8 cellular contexts compared by ENCODE assay signal in the genomic region with DNA sequence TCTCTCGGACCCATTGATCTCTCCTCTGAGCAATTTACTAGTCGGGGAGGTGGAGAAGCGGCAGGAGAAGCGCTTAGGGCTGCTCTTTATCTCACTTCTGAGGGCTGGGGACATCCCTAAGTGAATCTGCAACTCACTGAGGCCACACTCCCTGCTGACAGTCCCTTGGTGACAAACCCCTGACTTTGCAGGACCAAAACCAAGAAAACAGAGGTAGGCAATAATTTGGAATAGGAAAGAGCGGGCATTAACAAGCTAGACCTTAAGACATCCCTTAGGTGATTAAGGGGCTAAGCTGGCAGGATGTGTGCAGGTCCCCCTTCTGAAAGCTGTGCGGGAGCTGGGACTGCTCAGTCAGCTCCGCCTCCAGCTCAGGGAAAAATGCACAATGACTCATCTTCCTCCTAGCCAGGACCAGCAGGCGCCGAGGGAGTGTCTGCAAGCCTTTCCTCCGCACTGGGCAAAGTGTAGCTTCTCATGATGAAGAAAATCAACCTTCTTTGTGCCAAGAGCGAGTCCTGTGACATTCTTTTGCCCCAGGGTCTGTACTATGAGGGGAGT.
A peak's percentile ranks its signal among the peaks of the same experiment; 100 is the strongest.
DNase-seq lines count a peak whose midpoint lies in the region; ATAC-seq, FAIRE-seq and TF ChIP-seq lines count a peak whose summit lies in the region.

No MANE protein-coding gene starts in this region.

- DNase-seq in NCI-H2227 treated with DMSO at 0.1 percent for 48 hours (lab: John Stamatoyannopoulos, UW) (peak; percentile 63), GM12878 (ENCODE audit: low read depth, low spot score) (no peak), iPS-NIHi7 (ENCODE audit: extremely low spot score) (peak; percentile 84), NCI-H526 (lab: John Stamatoyannopoulos, UW) (no peak), cerebellar nuclear complex (lab: John Stamatoyannopoulos, UW) (no peak)
- DNase-seq in stimulated activated effector memory CD8-positive, alpha-beta T cell treated with anti-CD3 and anti-CD28 coated beads, Interleukin-12 subunit alpha, Interleukin-12 subunit beta, amount 100 ng/mL, for 72 hours (ENCODE audit: low spot score in 2 of 2) = no peak

- SMC1A ChIA-PET in GM12878 (lab: Charles Lee; ENCODE audit: uncharacterized antibody, unreplicated experiment) = interaction anchor here (0.6 kb wide), 1 partner anchor 44 kb away, joined by 3 read pairs; no protein-coding TSS in a partner anchor

- POLR2A ChIA-PET in GM12878 (lab: Charles Lee) = no interaction called here

- no peak for TF ChIP-seq EP300 in GM12878 (IDR thresholded peaks at IDR 0.05; ENCODE audit: borderline replicate concordance in 1 of 2, control insufficient read depth in 1 of 2, low read depth in 2 of 2, low read length in 2 of 2)

- H3K4me3 Mint-ChIP-seq in stimulated activated effector memory CD8-positive, alpha-beta T cell treated with anti-CD3 and anti-CD28 coated beads, Interleukin-12 subunit alpha, Interleukin-12 subunit beta, amount 100 ng/mL, for 72 hours = peak overlapping the region; percentile 39

- H3K36me3 ChIP-seq in ACC112 (ENCODE audit: insufficient read depth, low read length) = no peaks in the 10 kb centered on the region
- H3K36me3 ChIP-seq in GM12878 (ENCODE audit: control insufficient read depth in 2 of 2, insufficient read depth in 2 of 2, low read length in 1 of 2) = no peaks in the 10 kb centered on the region

- H3K9ac ChIP-seq in GM12878 (ENCODE audit: control insufficient read depth, insufficient read depth, low read length) = no peak overlapping the region

- no peak for FAIRE-seq in GM12878 (lab: Jason Lieb, UNC)

- peaks cover 5% of the 10 kb centered on the region for H3K4me1 ChIP-seq in ACC112 (ENCODE audit: control insufficient read depth, insufficient read depth, low read length, unreplicated experiment)
- H3K4me1 ChIP-seq in GM12878 (ENCODE audit: control insufficient read depth, insufficient read depth, low read length) = no peaks in the 10 kb centered on the region; the same call in 1 of the 2 replicates

- H4K20me1 ChIP-seq in GM12878 (ENCODE audit: control insufficient read depth, insufficient read depth) = no peaks in the 10 kb centered on the region; the same call in 1 of the 2 replicates

- H3K27ac ChIP-seq in ACC112 (ENCODE audit: low read depth, low read length) (no peak overlapping the region), GM12878 (ENCODE audit: control insufficient read depth, insufficient read depth) (no peak overlapping the region)

- H3K36me3 Mint-ChIP-seq in stimulated activated effector memory CD8-positive, alpha-beta T cell treated with anti-CD3 and anti-CD28 coated beads, Interleukin-12 subunit alpha, Interleukin-12 subunit beta, amount 100 ng/mL, for 72 hours = no peaks in the 10 kb centered on the region

- CTCF ChIA-PET in GM12878 (lab: Yijun Ruan, JAX) = no interaction called here

- no peak for TF ChIP-seq POLR2A in GM12878 (IDR thresholded peaks at IDR 0.05; ENCODE audit: low read depth, low read length)

- TF ChIP-seq RAD21 in GM12878 (IDR thresholded peaks at IDR 0.05; ENCODE audit: insufficient read depth, low read depth, low read length) = no peak

- H3K9me3 ChIP-seq in GM12878 (replicated peaks; ENCODE audit: control insufficient read depth, insufficient read depth, low read length) = no peaks in the 10 kb centered on the region

- intact Hi-C loops in GM12878 (cut with micrococcal nuclease; ENCODE audit: unreplicated experiment) = no loop called here

- no TSS peak for BruUV-seq in GM12878 (replicated peaks; lab: Mats Ljungman, UMichigan)

- peaks cover 23% of the 10 kb centered on the region; the same call in 1 of the 2 replicates for H3K27me3 ChIP-seq in ACC112 (ENCODE audit: insufficient read depth, low read length)
- H3K27me3 ChIP-seq in GM12878 (replicated peaks in 1 of 2; ENCODE audit: control insufficient read depth in 2 of 2, insufficient read depth in 2 of 2, low read length in 1 of 2) = peaks cover 0 to 3% of the 10 kb centered on the region in 2 experiments; a peak in 2 of 4 replicates

- H3K4me3 ChIP-seq in ACC112 (ENCODE audit: low read depth, low read length) (peak overlapping the region; percentile 16; the same call in 1 of the 2 replicates), GM12878 (no peak overlapping the region)

- no peaks in the 10 kb centered on the region for H3K79me2 ChIP-seq in ACC112 (ENCODE audit: control insufficient read depth, insufficient read depth, low read length, unreplicated experiment)
- no peaks in the 10 kb centered on the region for H3K79me2 ChIP-seq in GM12878 (ENCODE audit: control insufficient read depth, insufficient read depth, low read length)

- WGBS in GM12878 (ENCODE audit: insufficient coverage, insufficient replicate concordance, low lambda C conversion rate, missing lambda C conversion rate) = 5% methylated on average over 11 of the region's 11 CpGs

- in situ Hi-C loops in GM12878 (cut with MboI) = no loop called here

- H3K4me2 ChIP-seq in GM12878 (ENCODE audit: control insufficient read depth, insufficient read depth) = 0 out of 2 replicates have a peak overlapping the region, but pooled peaks have one; percentile 50

- H3K27ac Mint-ChIP-seq in stimulated activated effector memory CD8-positive, alpha-beta T cell treated with anti-CD3 and anti-CD28 coated beads, Interleukin-12 subunit alpha, Interleukin-12 subunit beta, amount 100 ng/mL, for 72 hours = no peak overlapping the region

- no peaks in the 10 kb centered on the region for H3K9me3 Mint-ChIP-seq in stimulated activated effector memory CD8-positive, alpha-beta T cell treated with anti-CD3 and anti-CD28 coated beads, Interleukin-12 subunit alpha, Interleukin-12 subunit beta, amount 100 ng/mL, for 72 hours

- ATAC-seq in GM18868 (IDR thresholded peaks at IDR 0.05; ENCODE audit: unreplicated experiment) (peak; percentile 50), GM12878 (peak; percentile 67)
- ATAC-seq in stimulated activated effector memory CD8-positive, alpha-beta T cell treated with anti-CD3 and anti-CD28 coated beads, Interleukin-12 subunit alpha, Interleukin-12 subunit beta, amount 100 ng/mL, for 72 hours = peak; percentile 28

- no peak overlapping the region for H2AFZ ChIP-seq in ACC112 (ENCODE audit: low read length, unreplicated experiment)
- H2AFZ ChIP-seq in GM12878 (ENCODE audit: control insufficient read depth, low read depth, low read length) = no peak overlapping the region

- RAD21 ChIA-PET in GM12878 (lab: Charles Lee; ENCODE audit: unreplicated experiment) = no interaction called here

- TF ChIP-seq CTCF in GM12878 (IDR thresholded peaks at IDR 0.05 in 2 of 3, conservative IDR thresholded peaks at IDR 0.05 in 1 of 3; ENCODE audit: control insufficient read depth in 2 of 3, extremely low read depth in 1 of 3, insufficient read depth in 1 of 3, low read depth in 3 of 3, low read length in 3 of 3) = no peak

- H3K4me1 Mint-ChIP-seq in stimulated activated effector memory CD8-positive, alpha-beta T cell treated with anti-CD3 and anti-CD28 coated beads, Interleukin-12 subunit alpha, Interleukin-12 subunit beta, amount 100 ng/mL, for 72 hours = peaks cover 9% of the 10 kb centered on the region

TF ChIP-seq in GM12878, 131 proteins besides CTCF, POLR2A, EP300 and RAD21:
- TF ChIP-seq SMAD5 (IDR thresholded peaks at IDR 0.05; ENCODE audit: low read depth) = no peak
- TF ChIP-seq BMI1 (IDR thresholded peaks at IDR 0.05; ENCODE audit: borderline replicate concordance) = no peak
- TF ChIP-seq YY1 (IDR thresholded peaks at IDR 0.05; ENCODE audit: low read depth, low read length) = no peak
- no peak for TF ChIP-seq NFXL1 (IDR thresholded peaks at IDR 0.05; ENCODE audit: borderline replicate concordance)
TF ChIP-seq in GM12878: peak in this region for 0.

Comparison
In these comparisons a context has a peak if more than half of its experiments do, and no peak if none do; other contexts are left out.
1. DNase-seq: peak in NCI-H2227 treated with DMSO at 0.1 percent for 48 hours (single experiment) and iPS-NIHi7 (single experiment); none in GM12878 (single experiment), stimulated activated effector memory CD8-positive, alpha-beta T cell treated with anti-CD3 and anti-CD28 coated beads, Interleukin-12 subunit alpha, Interleukin-12 subunit beta, amount 100 ng/mL, for 72 hours (0 of 2), NCI-H526 (0 of 2) and cerebellar nuclear complex (0 of 2).
2. Peak in every context shown above with its lines, with median percentiles within 50 percentile points of each other: ATAC-seq.